Comparison of ENCODE assay signal across 8 cellular contexts in genomic region chr15:73240864-73241499, GRCh38.
DNase-seq lines count a peak whose midpoint lies in the region; ATAC-seq and TF ChIP-seq lines count a peak whose summit lies in the region.

No MANE protein-coding gene starts in this region.

- peak; percentile 80 for TF ChIP-seq CTCF in GM06990 (IDR thresholded peaks at IDR 0.05; ENCODE audit: insufficient read depth, low read length, poor library complexity, severe bottlenecking)
- TF ChIP-seq CTCF in MM.1S (IDR thresholded peaks at IDR 0.05; ENCODE audit: low read length) = peak; percentile 91

- no peaks in the 10 kb centered on the region for H3K79me2 ChIP-seq in MM.1S (ENCODE audit: low read length)

- H3K27me3 Mint-ChIP-seq in T-helper 2 cell treated with Interferon-gamma antibody and Interleukin-4, amounts not matched to agents 5 μg/mL and 100 μg/mL, for 36 hours (ENCODE audit: low read depth) = no peaks in the 10 kb centered on the region

- no peak overlapping the region for H3K4me3 ChIP-seq in GM06990 (replicated peaks; ENCODE audit: low read depth, low read length)
- H3K4me3 ChIP-seq in MM.1S (ENCODE audit: low read length) = no peak overlapping the region
- no peak overlapping the region for H3K4me3 ChIP-seq in right cardiac atrium (ENCODE audit: low read length)
- H3K4me3 ChIP-seq in skeletal muscle cell (ENCODE audit: low read depth, low read length) = no peak overlapping the region

- no peaks in the 10 kb centered on the region for H3K27me3 ChIP-seq in GM06990 (replicated peaks; ENCODE audit: control insufficient read depth, insufficient read depth, low read length)
- H3K27me3 ChIP-seq in MM.1S (replicated peaks; ENCODE audit: insufficient read depth, low read length) = no peaks in the 10 kb centered on the region
- no peaks in the 10 kb centered on the region for H3K27me3 ChIP-seq in right cardiac atrium (ENCODE audit: control insufficient read depth, insufficient read depth)

- no peak overlapping the region for H2AFZ ChIP-seq in MM.1S (ENCODE audit: low read length)

- H4K20me1 ChIP-seq in MM.1S (ENCODE audit: insufficient read depth, low read length) = no peaks in the 10 kb centered on the region

- H3K36me3 ChIP-seq in GM06990 (ENCODE audit: control insufficient read depth, insufficient read depth, low read length) = no peaks in the 10 kb centered on the region
- no peaks in the 10 kb centered on the region for H3K36me3 ChIP-seq in MM.1S (replicated peaks; ENCODE audit: insufficient read depth, low read length)

- H3K4me3 Mint-ChIP-seq in T-helper 2 cell treated with Interferon-gamma antibody and Interleukin-4, amounts not matched to agents 5 μg/mL and 100 μg/mL, for 36 hours = no peak overlapping the region

- peak; percentile 4 for DNase-seq in GM06990 (ENCODE audit: extremely low read depth, insufficient read length)
- DNase-seq in MM.1S = peak; percentile 64
- peak; percentile 62 for DNase-seq in T-helper 2 cell treated with Interferon-gamma antibody and Interleukin-4, amounts not matched to agents 5 μg/mL and 100 μg/mL, for 36 hours (ENCODE audit: low spot score)
- peak in 33 of 58 donors; percentile 5 to 80 (median 25) for DNase-seq in anterior cingulate cortex (lab: John Stamatoyannopoulos, UW)
- peak in 2 of 3 donors; percentile 47 to 67 for DNase-seq in right cardiac atrium
- DNase-seq in skeletal muscle cell (ENCODE audit: low read depth) = peak; percentile 13

- ATAC-seq in right cardiac atrium = peak in 1 of 2 donors; percentile 54
- no peak for ATAC-seq in HG03342 (IDR thresholded peaks at IDR 0.05; ENCODE audit: unreplicated experiment)
- no peak for ATAC-seq in GM18868 (IDR thresholded peaks at IDR 0.05; ENCODE audit: unreplicated experiment)

- H3K9me3 ChIP-seq in MM.1S (replicated peaks; ENCODE audit: insufficient read depth, low read length) = no peaks in the 10 kb centered on the region
- no peaks in the 10 kb centered on the region for H3K9me3 ChIP-seq in right cardiac atrium (ENCODE audit: control insufficient read depth, low read length)

- no peaks in the 10 kb centered on the region for H3F3A ChIP-seq in MM.1S (ENCODE audit: insufficient read depth, low read length)

- H3K36me3 Mint-ChIP-seq in T-helper 2 cell treated with Interferon-gamma antibody and Interleukin-4, amounts not matched to agents 5 μg/mL and 100 μg/mL, for 36 hours (ENCODE audit: low read depth) = no peaks in the 10 kb centered on the region

- H3K27ac ChIP-seq in MM.1S (ENCODE audit: low read length) (no peak overlapping the region), right cardiac atrium (ENCODE audit: low read length) (no peak overlapping the region)

- peaks cover 4% of the 10 kb centered on the region for H3K4me1 Mint-ChIP-seq in T-helper 2 cell treated with Interferon-gamma antibody and Interleukin-4, amounts not matched to agents 5 μg/mL and 100 μg/mL, for 36 hours (ENCODE audit: low read depth)

- H3K4me1 ChIP-seq in MM.1S (ENCODE audit: low read length) (no peaks in the 10 kb centered on the region), right cardiac atrium (ENCODE audit: control insufficient read depth, insufficient read depth, low read length) (no peaks in the 10 kb centered on the region)

- no peaks in the 10 kb centered on the region for H3K9me3 Mint-ChIP-seq in T-helper 2 cell treated with Interferon-gamma antibody and Interleukin-4, amounts not matched to agents 5 μg/mL and 100 μg/mL, for 36 hours

- WGBS in right cardiac atrium = 38% methylated on average over 4 of the region's 4 CpGs

- H3K9me2 ChIP-seq in MM.1S (replicated peaks; ENCODE audit: insufficient read depth, low read length) = no peaks in the 10 kb centered on the region

- intact Hi-C loops in right cardiac atrium (cut with DNase I) = loop anchor here in 1 of 4 donors (1.0 kb wide), 1 partner anchor 32 kb away; no protein-coding TSS in a partner anchor

- H3K4me2 ChIP-seq in MM.1S (ENCODE audit: low read depth, low read length) = no peak overlapping the region

- H3K27ac Mint-ChIP-seq in T-helper 2 cell treated with Interferon-gamma antibody and Interleukin-4, amounts not matched to agents 5 μg/mL and 100 μg/mL, for 36 hours = no peak overlapping the region

- no peak overlapping the region for H3K9ac ChIP-seq in MM.1S (ENCODE audit: low read length)

Comparison
In these comparisons a context has a peak if more than half of its experiments do, and no peak if none do; other contexts are left out.
1. DNase-seq: peak in every context shown above with its lines; median percentile 64 in MM.1S; 62 in T-helper 2 cell treated with Interferon-gamma antibody and Interleukin-4, amounts not matched to agents 5 μg/mL and 100 μg/mL, for 36 hours; 57 in right cardiac atrium; 25 in anterior cingulate cortex; 13 in skeletal muscle cell; 4 in GM06990.